Comparison of ENCODE assay signal across 15 cellular contexts in genomic region chr10:31660301-31660700, GRCh38.
"Had no signal": no experiment of that assay in that cellular context is flagged by ENCODE, and none has a peak within 500 bp of the region (broad histone marks: within the 10 kb centered on the region; RNA-seq: fewer than 3 reads in every experiment).

No MANE protein-coding gene starts in this region.

- H3K27me3 ChIP-seq: ascending aorta, cardiac muscle cell, colonic mucosa, tibial artery had no signal

- DNase-seq: activated CD4-positive, alpha-beta T cell treated with anti-CD3 and anti-CD28 coated beads for 4 hours; activated CD8-positive, alpha-beta memory T cell treated with anti-CD3 and anti-CD28 coated beads, Interleukin-2, amount 50 U/mL, for 4 hours; activated CD8-positive, alpha-beta T cell treated with anti-CD3 and anti-CD28 coated beads for 36 hours; colonic mucosa; hypothalamus; mucosa of descending colon; nephron progenitor cell; retina; T-cell; tibial artery had no signal

- H3K9me3 ChIP-seq: ascending aorta, colonic mucosa, mucosa of descending colon, tibial artery had no signal

- H3K4me1 ChIP-seq: colonic mucosa, parathyroid adenoma had no signal

- H3K4me3 ChIP-seq: ascending aorta, cardiac muscle cell, colonic mucosa, lung, mucosa of descending colon, skin epidermis, tibial artery had no signal

- H3K4me3 Mint-ChIP-seq: activated CD8-positive, alpha-beta T cell treated with anti-CD3 and anti-CD28 coated beads for 36 hours; nephron progenitor cell; T-cell had no signal

- H3K36me3 ChIP-seq: ascending aorta, cardiac muscle cell, colonic mucosa, tibial artery had no signal

- H2AFZ ChIP-seq: parathyroid adenoma had no signal

- H3K36me3 Mint-ChIP-seq: T-cell had no signal

- H3K4me1 Mint-ChIP-seq: nephron progenitor cell, T-cell had no signal

- H3K27ac Mint-ChIP-seq: activated CD8-positive, alpha-beta T cell treated with anti-CD3 and anti-CD28 coated beads for 36 hours; nephron progenitor cell; T-cell had no signal

- H3K9ac ChIP-seq: parathyroid adenoma had no signal

- H3K27ac ChIP-seq: ascending aorta, cardiac muscle cell, colonic mucosa, parathyroid adenoma, tibial artery had no signal

- H3K79me2 ChIP-seq: parathyroid adenoma had no signal

- H3K9me3 Mint-ChIP-seq: activated CD8-positive, alpha-beta T cell treated with anti-CD3 and anti-CD28 coated beads for 36 hours; T-cell had no signal
